In the genomic region with DNA sequence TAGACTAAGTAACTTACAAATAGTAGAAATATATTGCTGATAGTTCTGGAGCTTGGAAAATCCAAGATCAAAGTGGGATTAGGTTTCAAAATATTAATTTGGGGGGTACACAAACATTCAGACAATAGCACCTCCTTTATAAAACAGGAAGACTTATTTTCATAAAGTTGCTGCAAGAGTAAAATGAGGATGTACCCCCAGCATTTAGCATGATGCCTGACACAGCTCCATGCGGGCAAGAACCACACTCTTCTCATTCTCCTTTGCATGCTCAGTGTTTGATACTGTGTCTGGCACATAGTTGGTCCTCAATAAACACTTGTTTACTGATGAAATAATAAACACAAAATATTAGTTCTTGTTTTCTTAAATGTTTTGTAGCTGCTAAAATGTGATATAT, we compare ENCODE assay signal across 27 cellular contexts.
"Had no signal": no experiment of that assay in that cellular context is flagged by ENCODE, and none has a peak within 500 bp of the region (broad histone marks: within the 10 kb centered on the region; RNA-seq: fewer than 3 reads in every experiment).

No MANE protein-coding gene starts in this region.

- H3K4me3 Mint-ChIP-seq: activated naive CD8-positive, alpha-beta T cell; central memory CD8-positive, alpha-beta T cell; mesothelial cell of epicardium; naive B cell had no signal

- H3K9me3 ChIP-seq: gastrocnemius medialis, pancreas, prostate gland, testis, transverse colon had no signal

- H3K27ac Mint-ChIP-seq: activated naive CD8-positive, alpha-beta T cell; mesothelial cell of epicardium; naive B cell had no signal

- H3K9me3 Mint-ChIP-seq: central memory CD8-positive, alpha-beta T cell; mesothelial cell of epicardium had no signal

- H3K4me1 Mint-ChIP-seq: central memory CD8-positive, alpha-beta T cell; naive B cell had no signal

- ATAC-seq: activated CD4-positive, CD25-positive, alpha-beta regulatory T cell treated with anti-CD3 and anti-CD28 coated beads, Interleukin-2, amount 50 U/mL, for 24 hours; left colon; stimulated activated naive CD8-positive, alpha-beta T cell treated with anti-CD3 and anti-CD28 coated beads, Interleukin-15, Interleukin-2, amounts not matched to agents 100 U/mL and 50 U/mL, for 24 hours had no signal

- H3K36me3 Mint-ChIP-seq: activated naive CD8-positive, alpha-beta T cell; mesothelial cell of epicardium; naive B cell had no signal

- H3K4me1 ChIP-seq: gastrocnemius medialis, pancreas, prostate gland, testis, transverse colon had no signal

- H3K4me3 ChIP-seq: gastrocnemius medialis, hepatocyte, pancreas, prostate gland, skin epidermis, testis, transverse colon had no signal

- H3K27me3 ChIP-seq: gastrocnemius medialis, hepatocyte, pancreas, testis, transverse colon had no signal

- H3K27me3 Mint-ChIP-seq: activated naive CD8-positive, alpha-beta T cell; central memory CD8-positive, alpha-beta T cell; naive B cell had no signal

- H3K27ac ChIP-seq: gastrocnemius medialis, hepatocyte, pancreas, prostate gland, testis, transverse colon, WERI-Rb-1 had no signal

- H3K79me2 ChIP-seq: hepatocyte had no signal

- H3K36me3 ChIP-seq: gastrocnemius medialis, pancreas, prostate gland, transverse colon, WERI-Rb-1 had no signal

- H2AFZ ChIP-seq: hepatocyte had no signal

- DNase-seq: activated CD4-positive, alpha-beta T cell treated with anti-CD3 and anti-CD28 coated beads for 48 hours; activated CD4-positive, alpha-beta T cell treated with anti-CD3 and anti-CD28 coated beads, Interleukin-2, amount 50 U/mL, for 48 hours; activated effector memory CD4-positive, alpha-beta T cell treated with Interleukin-2 at 50 U/mL for 16 hours; activated naive CD4-positive, alpha-beta T cell treated with Interleukin-2 at 50 U/mL for 16 hours; effector CD8-positive, alpha-beta T cell; erythroblast; gastrocnemius medialis; islet precursor cell; left colon; naive B cell; nucleus accumbens; pancreas; retina; stimulated activated CD4-positive, alpha-beta T cell treated with anti-CD3 and anti-CD28 coated beads, Interleukin-12 subunit alpha, Interleukin-12 subunit beta, amount 100 ng/mL, for 4 hours; stimulated activated CD4-positive, alpha-beta T cell treated with anti-CD3 and anti-CD28 coated beads, Interleukin-4, amount 100 ng/mL, for 1 hour; stimulated activated naive CD8-positive, alpha-beta T cell treated with anti-CD3 and anti-CD28 coated beads, Interleukin-15, Interleukin-2, amounts not matched to agents 100 U/mL and 50 U/mL, for 24 hours; T-helper 9 cell; testis; transverse colon; WERI-Rb-1 had no signal

- H3K4me2 ChIP-seq: hepatocyte had no signal
